8 cellular contexts compared by ENCODE assay signal in genomic region chr1:921011-921837, GRCh38. TPM values are rescaled to one million over a fixed set of nuclear protein-coding genes. Genes with fewer than 3 reads are reported as not detected.
DNase-seq lines count a peak whose midpoint lies in the region; ATAC-seq lines count a peak whose summit lies in the region.

No MANE protein-coding gene starts in this region.

- DNase-seq in activated naive CD4-positive, alpha-beta T cell treated with Interleukin-2 at 50 U/mL for 16 hours, result peak; percentile 46
- DNase-seq in activated naive CD4-positive, alpha-beta T cell treated with anti-CD3 and anti-CD28 coated beads for 36 hours, result no peak
- DNase-seq in NCI-H1092 (lab: John Stamatoyannopoulos, UW) (peak; percentile 18), T-helper 17 cell (peak in 2 of 3 donors; percentile 35 to 37), naive B cell (no peak)
- no peak for DNase-seq in activated CD4-positive, alpha-beta memory T cell treated with anti-CD3 and anti-CD28 coated beads for 36 hours

- no peaks in the 10 kb centered on the region for H3K9me3 ChIP-seq in T-helper 17 cell (ENCODE audit: control insufficient read depth, low read length, poor library complexity, severe bottlenecking)

- H3K4me1 Mint-ChIP-seq in activated naive CD4-positive, alpha-beta T cell treated with anti-CD3 and anti-CD28 coated beads for 36 hours (ENCODE audit: low read depth), result peaks cover 18% of the 10 kb centered on the region
- H3K4me1 Mint-ChIP-seq in T-helper 17 cell (peaks cover 14% of the 10 kb centered on the region), naive B cell (peaks cover 15 to 24% (median 24%) of the 10 kb centered on the region in 3 donors)
- peaks cover 15% of the 10 kb centered on the region for H3K4me1 Mint-ChIP-seq in activated CD4-positive, alpha-beta memory T cell treated with anti-CD3 and anti-CD28 coated beads for 36 hours (ENCODE audit: low read depth)

- ATAC-seq in T-helper 17 cell (peak; percentile 63), esophagus mucosa (peak; percentile 19), naive B cell (ENCODE audit: low read depth in 2 of 2) (peak; percentile 59 to 60), HG02759 (IDR thresholded peaks at IDR 0.05; ENCODE audit: unreplicated experiment) (no peak)

- no peak overlapping the region for H3K4me3 Mint-ChIP-seq in activated naive CD4-positive, alpha-beta T cell treated with anti-CD3 and anti-CD28 coated beads for 36 hours
- H3K4me3 Mint-ChIP-seq in T-helper 17 cell (peak overlapping the region; percentile 69), naive B cell (peak overlapping the region in 6 of 8 donors; percentile 47 to 82 (median 71))
- no peak overlapping the region for H3K4me3 Mint-ChIP-seq in activated CD4-positive, alpha-beta memory T cell treated with anti-CD3 and anti-CD28 coated beads for 36 hours

- no peak overlapping the region for H3K27ac Mint-ChIP-seq in activated naive CD4-positive, alpha-beta T cell treated with anti-CD3 and anti-CD28 coated beads for 36 hours
- no peak overlapping the region for H3K27ac Mint-ChIP-seq in T-helper 17 cell
- peak overlapping the region in 3 of 6 donors; percentile 36 to 95 (median 79) for H3K27ac Mint-ChIP-seq in naive B cell
- H3K27ac Mint-ChIP-seq in activated CD4-positive, alpha-beta memory T cell treated with anti-CD3 and anti-CD28 coated beads for 36 hours, result no peak overlapping the region

- peaks cover 1% of the 10 kb centered on the region for H3K36me3 Mint-ChIP-seq in activated naive CD4-positive, alpha-beta T cell treated with anti-CD3 and anti-CD28 coated beads for 36 hours (ENCODE audit: low read depth)
- H3K36me3 Mint-ChIP-seq in T-helper 17 cell (ENCODE audit: low read depth) (no peaks in the 10 kb centered on the region), naive B cell (no peaks in the 10 kb centered on the region)
- H3K36me3 Mint-ChIP-seq in activated CD4-positive, alpha-beta memory T cell treated with anti-CD3 and anti-CD28 coated beads for 36 hours, result no peaks in the 10 kb centered on the region

- H3K27me3 Mint-ChIP-seq in activated naive CD4-positive, alpha-beta T cell treated with anti-CD3 and anti-CD28 coated beads for 36 hours (ENCODE audit: low read depth), result peaks cover 44% of the 10 kb centered on the region
- H3K27me3 Mint-ChIP-seq in T-helper 17 cell (peaks cover 50% of the 10 kb centered on the region), naive B cell (peaks cover 31 to 76% (median 56%) of the 10 kb centered on the region in 3 donors)
- H3K27me3 Mint-ChIP-seq in activated CD4-positive, alpha-beta memory T cell treated with anti-CD3 and anti-CD28 coated beads for 36 hours, result peaks cover 47% of the 10 kb centered on the region

- POLR2A ChIA-PET in activated CD4-positive, alpha-beta memory T cell treated with anti-CD3 and anti-CD28 coated beads for 36 hours (lab: Charles Lee), result interaction anchor here (0.7 kb wide), 1 partner anchor 202 kb away, joined by 3 read pairs; no protein-coding TSS in a partner anchor

- intact Hi-C loops in activated naive CD4-positive, alpha-beta T cell treated with anti-CD3 and anti-CD28 coated beads for 36 hours (cut with micrococcal nuclease), result no loop called here
- intact Hi-C loops in activated CD4-positive, alpha-beta memory T cell treated with anti-CD3 and anti-CD28 coated beads for 36 hours (cut with micrococcal nuclease), result no loop called here

- CTCF ChIA-PET in activated naive CD4-positive, alpha-beta T cell treated with anti-CD3 and anti-CD28 coated beads for 36 hours (lab: Charles Lee), result no interaction called here
- CTCF ChIA-PET in activated CD4-positive, alpha-beta memory T cell treated with anti-CD3 and anti-CD28 coated beads for 36 hours (lab: Charles Lee), result no interaction called here

- no peaks in the 10 kb centered on the region for H3K9me3 Mint-ChIP-seq in activated naive CD4-positive, alpha-beta T cell treated with anti-CD3 and anti-CD28 coated beads for 36 hours
- peaks cover 0 to 2% (median 0%) of the 10 kb centered on the region in 7 donors for H3K9me3 Mint-ChIP-seq in naive B cell
- H3K9me3 Mint-ChIP-seq in activated CD4-positive, alpha-beta memory T cell treated with anti-CD3 and anti-CD28 coated beads for 36 hours, result no peaks in the 10 kb centered on the region

RNA-seq across cellular contexts. Expression of gene SAMD11, which starts 2.5 kb away (rescaled TPM):
- not detected for total RNA-seq in activated naive CD4-positive, alpha-beta T cell treated with anti-CD3 and anti-CD28 coated beads for 36 hours
- not detected for total RNA-seq in T-helper 17 cell
- 0.52 TPM for total RNA-seq in esophagus mucosa
- polyA plus RNA-seq in naive B cell (ENCODE audit: low read depth in 6 of 6), result under 1 TPM in 2 of 6 donors, not detected in 4; 0.19 to 0.40 TPM
- not detected for total RNA-seq in activated CD4-positive, alpha-beta memory T cell treated with anti-CD3 and anti-CD28 coated beads for 36 hours

RNA-seq across cellular contexts. Expression of gene NOC2L, which starts 37.8 kb away (rescaled TPM):
- 100 to 1,000 TPM; 113 to 119 TPM for total RNA-seq in activated naive CD4-positive, alpha-beta T cell treated with anti-CD3 and anti-CD28 coated beads for 36 hours
- total RNA-seq in T-helper 17 cell (10 to 100 TPM; 45.2 to 51.7 TPM), esophagus mucosa (68.1 TPM)
- polyA plus RNA-seq in naive B cell (ENCODE audit: low read depth in 6 of 6), result 10 to 100 TPM; 50.8 to 78.2 (median 60.4) TPM
- total RNA-seq in activated CD4-positive, alpha-beta memory T cell treated with anti-CD3 and anti-CD28 coated beads for 36 hours, result 100 to 1,000 TPM; 111 to 117 TPM

RNA-seq across cellular contexts. Expression of gene KLHL17, which starts 39.2 kb away (rescaled TPM):
- 10 to 100 TPM; 19.4 to 20.2 TPM for total RNA-seq in activated naive CD4-positive, alpha-beta T cell treated with anti-CD3 and anti-CD28 coated beads for 36 hours
- total RNA-seq in T-helper 17 cell (10 to 100 TPM; 16.1 to 16.6 TPM), esophagus mucosa (5.8 TPM)
- polyA plus RNA-seq in naive B cell (ENCODE audit: low read depth in 6 of 6), result 1 to 10 TPM in 4 of 6 donors, under 1 TPM in 1, not detected in 1; 0.70 to 1.8 (median 1.4) TPM
- 10 to 100 TPM; 25.8 to 30.6 TPM for total RNA-seq in activated CD4-positive, alpha-beta memory T cell treated with anti-CD3 and anti-CD28 coated beads for 36 hours

RNA-seq across cellular contexts. Expression of gene PLEKHN1, which starts 45.1 kb away (rescaled TPM):
- under 1 TPM; 0.52 to 0.69 TPM for total RNA-seq in activated naive CD4-positive, alpha-beta T cell treated with anti-CD3 and anti-CD28 coated beads for 36 hours
- total RNA-seq in T-helper 17 cell (1 to 10 TPM; 3.4 to 4.3 TPM), esophagus mucosa (26.4 TPM)
- not detected for polyA plus RNA-seq in naive B cell (ENCODE audit: low read depth in 6 of 6)
- 1 to 10 TPM; 5.8 to 6.0 TPM for total RNA-seq in activated CD4-positive, alpha-beta memory T cell treated with anti-CD3 and anti-CD28 coated beads for 36 hours

Comparison
In these comparisons a context has a peak if more than half of its experiments do, and no peak if none do; other contexts are left out.
1. DNase-seq: peak in activated naive CD4-positive, alpha-beta T cell treated with Interleukin-2 at 50 U/mL for 16 hours (single experiment), NCI-H1092 (single experiment) and T-helper 17 cell (2 of 3); none in activated naive CD4-positive, alpha-beta T cell treated with anti-CD3 and anti-CD28 coated beads for 36 hours (single experiment), naive B cell (single experiment) and activated CD4-positive, alpha-beta memory T cell treated with anti-CD3 and anti-CD28 coated beads for 36 hours (single experiment).
2. H3K4me3 Mint-ChIP-seq: peak in T-helper 17 cell (single experiment) and naive B cell (6 of 8); none in activated naive CD4-positive, alpha-beta T cell treated with anti-CD3 and anti-CD28 coated beads for 36 hours (single experiment) and activated CD4-positive, alpha-beta memory T cell treated with anti-CD3 and anti-CD28 coated beads for 36 hours (single experiment).